In the genomic region with DNA sequence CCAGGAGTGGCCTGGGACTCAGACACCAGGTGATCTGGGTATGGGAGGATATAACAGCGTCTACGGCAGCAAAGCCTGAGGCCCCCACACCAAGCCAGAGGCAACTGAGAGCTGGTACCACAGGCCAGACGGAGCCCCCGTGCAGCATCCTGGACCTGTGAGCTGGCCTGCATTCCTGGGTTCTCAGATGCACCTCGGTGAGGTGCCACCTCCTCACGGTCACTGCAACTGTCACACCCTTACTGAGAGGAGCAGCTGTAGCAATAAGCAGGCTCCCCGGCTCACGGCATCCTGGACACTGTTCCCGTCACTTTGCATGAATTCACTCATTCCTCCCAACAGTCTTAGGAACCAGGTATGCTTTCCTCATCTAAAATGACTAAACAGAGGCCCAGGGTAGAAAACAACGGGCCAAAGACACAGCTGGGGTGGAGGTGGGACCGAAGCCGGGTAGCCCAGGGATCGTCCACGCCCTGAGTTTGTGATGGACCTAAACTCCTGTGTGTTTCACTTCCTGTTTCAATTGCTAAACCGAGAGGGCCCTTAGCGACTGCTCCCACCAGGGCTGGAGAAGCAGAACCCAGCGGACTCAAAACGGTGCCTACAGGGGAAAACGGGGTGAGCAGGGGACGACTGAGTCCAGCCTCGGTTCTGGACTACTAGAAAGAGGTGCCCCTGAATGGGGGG, we compare ENCODE assay signal across 8 cellular contexts.
DNase-seq lines count a peak whose midpoint lies in the region; ATAC-seq, FAIRE-seq and TF ChIP-seq lines count a peak whose summit lies in the region.

No MANE protein-coding gene starts in this region.

- H3K4me1 ChIP-seq in H9 (ENCODE audit: insufficient read depth, low read length) (peaks cover 13% of the 10 kb centered on the region; the same call in 1 of the 2 replicates), PC-3 (ENCODE audit: insufficient read depth, low read length) (peaks cover 51% of the 10 kb centered on the region), kidney (ENCODE audit: control insufficient read depth in 1 of 2, insufficient read depth in 1 of 2, low read depth in 1 of 2, low read length in 2 of 2) (peaks cover 79 to 83% of the 10 kb centered on the region in 2 donors), suprapubic skin (peaks cover 97% of the 10 kb centered on the region)

- no peak overlapping the region for H3K9ac ChIP-seq in H9 (ENCODE audit: extremely low read depth, insufficient read length, low read length)
- no peak overlapping the region for H3K9ac ChIP-seq in PC-3 (ENCODE audit: low read length)
- H3K9ac ChIP-seq in kidney (ENCODE audit: low read length in 2 of 2) = peak overlapping the region; percentile 29 to 34

- H4K8ac ChIP-seq in H9 (replicated peaks; ENCODE audit: insufficient read length, low read depth, low read length) = no peak overlapping the region

- no peak for TF ChIP-seq CTCF in H9 (conservative IDR thresholded peaks at IDR 0.05)
- TF ChIP-seq CTCF in PC-3 (conservative IDR thresholded peaks at IDR 0.05; ENCODE audit: low read depth, low read length) = no peak
- no peak for TF ChIP-seq CTCF in kidney (IDR thresholded peaks at IDR 0.05; ENCODE audit: borderline replicate concordance, extremely low read depth, insufficient read depth)
- TF ChIP-seq CTCF in suprapubic skin (IDR thresholded peaks at IDR 0.05) = no peak

- no TSS peak for BruUV-seq in PC-3 (replicated peaks; lab: Mats Ljungman, UMichigan)

- H2BK20ac ChIP-seq in H9 (ENCODE audit: low read depth, low read length, poor library complexity, severe bottlenecking) = no peak overlapping the region

- H3K79me2 ChIP-seq in H9 (ENCODE audit: insufficient read depth, low read length) (peaks cover 61% of the 10 kb centered on the region; the same call in 1 of the 2 replicates), PC-3 (ENCODE audit: low read length) (peaks cover 82% of the 10 kb centered on the region)

- peaks cover 20% of the 10 kb centered on the region for H3K79me1 ChIP-seq in H9 (ENCODE audit: insufficient read depth, low read depth, low read length, poor library complexity, severe bottlenecking)

- H3K4me3 Mint-ChIP-seq in H9 = no peak overlapping the region

- no peak overlapping the region for H4K5ac ChIP-seq in H9 (ENCODE audit: insufficient read length, low read depth, low read length)

- peaks cover 46 to 75% (median 55%) of the 10 kb centered on the region in 3 experiments for H3K36me3 Mint-ChIP-seq in H9 (ENCODE audit: insufficient read depth in 1 of 3, low read depth in 3 of 3)

- no peak overlapping the region for H3K23ac ChIP-seq in H9 (ENCODE audit: insufficient read length, low read depth, low read length)

- H3K14ac ChIP-seq in H9 (ENCODE audit: insufficient read depth, low read length) = no peak overlapping the region

- DNase-seq in H9 (no peak), PC-3 (no peak), kidney (peak; percentile 58), suprapubic skin (ENCODE audit: low spot score in 2 of 2) (no peak), NCI-H1417 (lab: John Stamatoyannopoulos, UW) (no peak), NCI-H82 treated with DMSO at 0.1 percent for 48 hours (lab: John Stamatoyannopoulos, UW; ENCODE audit: unreplicated experiment) (no peak), AML-193 (lab: John Stamatoyannopoulos, UW) (no peak)
- DNase-seq in activated CD4-positive, CD25-positive, alpha-beta regulatory T cell (lab: John Stamatoyannopoulos, UW) = no peak

- H3K9me3 Mint-ChIP-seq in H9 = no peaks in the 10 kb centered on the region

- no peak overlapping the region for H2BK15ac ChIP-seq in H9 (ENCODE audit: low read depth, low read length)

- H4K91ac ChIP-seq in H9 (ENCODE audit: insufficient read length, low read depth, low read length) = no peak overlapping the region

- H3K9me3 ChIP-seq in H9 (ENCODE audit: control insufficient read depth, low read depth, low read length) (no peaks in the 10 kb centered on the region), PC-3 (ENCODE audit: low read length) (no peaks in the 10 kb centered on the region), kidney (ENCODE audit: control insufficient read depth in 1 of 2, low read length in 2 of 2) (no peaks in the 10 kb centered on the region), suprapubic skin (no peaks in the 10 kb centered on the region)

- no peak overlapping the region for H2AK5ac ChIP-seq in H9 (ENCODE audit: insufficient read length, low read length)

- H3K27ac Mint-ChIP-seq in H9 = peak overlapping the region; percentile 57 to 97 (median 71); a peak in 5 of 7 replicates

- peaks cover 77 to 87% of the 10 kb centered on the region in 2 experiments for H3K4me1 Mint-ChIP-seq in H9

- no peak overlapping the region for H3K18ac ChIP-seq in H9 (ENCODE audit: insufficient read length, low read depth, low read length)

- no peak overlapping the region for H3K4ac ChIP-seq in H9 (ENCODE audit: low read depth, low read length)

- TF ChIP-seq EP300 in suprapubic skin (IDR thresholded peaks at IDR 0.05) = no peak

- H2BK120ac ChIP-seq in H9 (ENCODE audit: low read depth, low read length, poor library complexity, severe bottlenecking) = no peak overlapping the region

- H2AFZ ChIP-seq in H9 (ENCODE audit: low read length) (no peak overlapping the region), PC-3 (ENCODE audit: low read length) (no peak overlapping the region)

- H3K27me3 ChIP-seq in H9 (ENCODE audit: insufficient read depth, low read length) (no peaks in the 10 kb centered on the region), PC-3 (ENCODE audit: low read length) (no peaks in the 10 kb centered on the region), suprapubic skin (no peaks in the 10 kb centered on the region)

- H2BK12ac ChIP-seq in H9 (ENCODE audit: insufficient read length, low read depth, low read length) = no peak overlapping the region

- no peaks in the 10 kb centered on the region; the same call in 1 of the 2 replicates for H3K27me3 Mint-ChIP-seq in H9 (ENCODE audit: low read depth)

- H4K20me1 ChIP-seq in H9 (ENCODE audit: control insufficient read depth, insufficient read depth, insufficient read length) (peaks cover 6% of the 10 kb centered on the region), PC-3 (ENCODE audit: low read length) (no peaks in the 10 kb centered on the region)

- peaks cover 8% of the 10 kb centered on the region; the same call in 1 of the 2 replicates for H3K36me3 ChIP-seq in PC-3 (ENCODE audit: low read depth, low read length)
- H3K36me3 ChIP-seq in kidney (ENCODE audit: control insufficient read depth in 1 of 2, insufficient read depth in 2 of 2, low read length in 2 of 2) = peaks cover 0 to 4% of the 10 kb centered on the region in 2 donors
- H3K36me3 ChIP-seq in suprapubic skin = no peaks in the 10 kb centered on the region

- peak; percentile 5 for ATAC-seq in PC-3

- H3K27ac ChIP-seq in H9 (ENCODE audit: insufficient read length, low read depth, low read length) (no peak overlapping the region), PC-3 (ENCODE audit: low read length) (peak overlapping the region; percentile 42), kidney (ENCODE audit: low read depth in 2 of 2, low read length in 2 of 2) (peak overlapping the region; percentile 72 to 90), suprapubic skin (peak overlapping the region; percentile 39)

- H3K23me2 ChIP-seq in H9 (ENCODE audit: insufficient read length, low read depth, low read length, poor library complexity, severe bottlenecking) = no peaks in the 10 kb centered on the region

- WGBS in H9 (ENCODE audit: extremely low coverage, insufficient read length, low lambda C conversion rate) = no CpG with 5 or more reads among the region's 21 CpGs
- WGBS in suprapubic skin = 65% methylated on average over 17 of the region's 21 CpGs

- CTCF ChIA-PET in PC-3 (lab: Charles Lee) = interaction anchor here (0.7 to 1.0 kb wide), 2 partner anchors 13 to 220 kb away, joined by 3 read pairs; no protein-coding TSS in a partner anchor

- H3K4me2 ChIP-seq in H9 (ENCODE audit: insufficient read depth, insufficient read length, low read length) = no peak overlapping the region
- H3K4me2 ChIP-seq in PC-3 (ENCODE audit: low read length) = peak overlapping the region; percentile 46; the same call in 1 of the 2 replicates

- TF ChIP-seq POLR2A in suprapubic skin (IDR thresholded peaks at IDR 0.05) = no peak

- H3T11ph ChIP-seq in H9 (ENCODE audit: low read length) = no peak overlapping the region

- no peak overlapping the region for H3K56ac ChIP-seq in H9 (ENCODE audit: insufficient read length, low read depth, low read length)

- FAIRE-seq in kidney (lab: Jason Lieb, UNC) = no peak

- no peaks in the 10 kb centered on the region for H3K9me2 ChIP-seq in PC-3 (replicated peaks; ENCODE audit: low read length)

- no peak overlapping the region for H3K4me3 ChIP-seq in PC-3 (ENCODE audit: low read length)
- H3K4me3 ChIP-seq in kidney (ENCODE audit: low read length in 2 of 2) = peak overlapping the region in 1 of 2 donors; percentile 16
- no peak overlapping the region for H3K4me3 ChIP-seq in suprapubic skin

- intact Hi-C loops in PC-3 (cut with micrococcal nuclease) = loop anchor here (1.0 to 5.0 kb wide), 2 partner anchors 69 to 96 kb away; no protein-coding TSS in a partner anchor
- intact Hi-C loops in kidney (cut with DNase I) = no loop called here

- peaks cover 13% of the 10 kb centered on the region for H3F3A ChIP-seq in PC-3 (ENCODE audit: low read length, unreplicated experiment)

- no peak overlapping the region for H2BK5ac ChIP-seq in H9 (ENCODE audit: insufficient read length, low read length)

- POLR2A ChIA-PET in PC-3 (lab: Charles Lee; ENCODE audit: unreplicated experiment) = no interaction called here

Comparison
In these comparisons a context has a peak if more than half of its experiments do, and no peak if none do; other contexts are left out.
1. H3K9ac ChIP-seq: peak in kidney (2 of 2); none in H9 (single experiment) and PC-3 (single experiment).